19 cellular contexts compared by ENCODE assay signal in genomic region chr12:67925077-67925476, GRCh38.
DNase-seq lines count a peak whose midpoint lies in the region; ATAC-seq and TF ChIP-seq lines count a peak whose summit lies in the region.
"Had no signal": no experiment of that assay in that cellular context is flagged by ENCODE, and none has a peak within 500 bp of the region (broad histone marks: within the 10 kb centered on the region; RNA-seq: fewer than 3 reads in every experiment).

No MANE protein-coding gene starts in this region.

- H3K4me3 ChIP-seq in esophagus muscularis mucosa = no peak overlapping the region
- H3K4me3 ChIP-seq: mucosa of descending colon, right lobe of liver, thoracic aorta had no signal

- WGBS in esophagus muscularis mucosa = 92% methylated on average over 2 of the region's 2 CpGs

- no peaks in the 10 kb centered on the region for H3K27me3 ChIP-seq in esophagus muscularis mucosa
- H3K27me3 ChIP-seq: right lobe of liver had no signal

- no peaks in the 10 kb centered on the region for H3K9me3 ChIP-seq in esophagus muscularis mucosa
- H3K9me3 ChIP-seq: mucosa of descending colon, right lobe of liver, thoracic aorta had no signal

- intact Hi-C loops in esophagus muscularis mucosa (cut with DNase I) = no loop called here

- TF ChIP-seq CTCF in esophagus muscularis mucosa (IDR thresholded peaks at IDR 0.05) = no peak

- peaks cover 3 to 14% (median 8%) of the 10 kb centered on the region in 4 donors for H3K4me1 ChIP-seq in esophagus muscularis mucosa
- H3K4me1 ChIP-seq: right lobe of liver had no signal

- TF ChIP-seq POLR2A in esophagus muscularis mucosa (IDR thresholded peaks at IDR 0.05; ENCODE audit: low read depth) (no peak), erythroblast (IDR thresholded peaks at IDR 0.05; ENCODE audit: low read length) (no peak)

- H3K36me3 ChIP-seq in esophagus muscularis mucosa = no peaks in the 10 kb centered on the region
- H3K36me3 ChIP-seq: right lobe of liver, thoracic aorta had no signal

- no peak; the same call in 1 of the 2 replicates for TF ChIP-seq EP300 in Ishikawa (IDR thresholded peaks at IDR 0.05; ENCODE audit: borderline replicate concordance)
- no peak for TF ChIP-seq EP300 in esophagus muscularis mucosa (IDR thresholded peaks at IDR 0.05)

- H3K27ac ChIP-seq in esophagus muscularis mucosa (replicated peaks in 1 of 4) = no peak overlapping the region
- H3K27ac ChIP-seq: right lobe of liver, thoracic aorta had no signal

- no peak for TF ChIP-seq RAD21 in Ishikawa (IDR thresholded peaks at IDR 0.05; ENCODE audit: low read depth)

- peak; percentile 62 for DNase-seq in EH (ENCODE audit: low read depth)
- DNase-seq in T1000 (lab: John Stamatoyannopoulos, UW) = peak; percentile 6
- peak; percentile 63 for DNase-seq in myocyte (ENCODE audit: low read depth)
- DNase-seq in esophagus muscularis mucosa (ENCODE audit: extremely low spot score) = no peak
- no peak for DNase-seq in activated CD4-positive, alpha-beta T cell treated with anti-CD3 and anti-CD28 coated beads for 1 hour
- no peak for DNase-seq in erythroblast (lab: John Stamatoyannopoulos, UW)
- DNase-seq: activated naive CD4-positive, alpha-beta T cell treated with anti-CD3 and anti-CD28 coated beads, Interleukin-2, amount 10 ng/mL, durations not matched to agents 7 days and 5 days; CD4-positive, alpha-beta T cell; cortex of kidney; DMS153; endodermal cell; mucosa of descending colon; NCI-H1436; NCI-H748 treated with DMSO at 0.1 percent for 48 hours; right lobe of liver; stimulated activated naive CD4-positive, alpha-beta T cell treated with Interleukin-2 at 50 U/mL for 16 hours had no signal

- ATAC-seq in HG03097 (IDR thresholded peaks at IDR 0.05; ENCODE audit: low FRiP score, unreplicated experiment) = no peak
- ATAC-seq: mucosa of descending colon, right lobe of liver had no signal

TF ChIP-seq in Ishikawa, 13 proteins besides CTCF, POLR2A, EP300 and RAD21:
- TF ChIP-seq NFIC (IDR thresholded peaks at IDR 0.05) = peak; percentile 77
- no peak for TF ChIP-seq FOXM1 (IDR thresholded peaks at IDR 0.05; ENCODE audit: borderline replicate concordance, low read depth)
- 0 out of 2 replicates have a peak, but pooled peaks have one; percentile 42 for TF ChIP-seq MAX (IDR thresholded peaks at IDR 0.05)
- TF ChIP-seq ZBTB7A (IDR thresholded peaks at IDR 0.05; ENCODE audit: low read depth) = no peak

Comparison
In these comparisons a context has a peak if more than half of its experiments do, and no peak if none do; other contexts are left out.
1. DNase-seq: peak in EH (single experiment), T1000 (single experiment) and myocyte (single experiment); none in esophagus muscularis mucosa (single experiment), activated CD4-positive, alpha-beta T cell treated with anti-CD3 and anti-CD28 coated beads for 1 hour (single experiment) and erythroblast (0 of 2).